9 cellular contexts compared by ENCODE assay signal in the genomic region with DNA sequence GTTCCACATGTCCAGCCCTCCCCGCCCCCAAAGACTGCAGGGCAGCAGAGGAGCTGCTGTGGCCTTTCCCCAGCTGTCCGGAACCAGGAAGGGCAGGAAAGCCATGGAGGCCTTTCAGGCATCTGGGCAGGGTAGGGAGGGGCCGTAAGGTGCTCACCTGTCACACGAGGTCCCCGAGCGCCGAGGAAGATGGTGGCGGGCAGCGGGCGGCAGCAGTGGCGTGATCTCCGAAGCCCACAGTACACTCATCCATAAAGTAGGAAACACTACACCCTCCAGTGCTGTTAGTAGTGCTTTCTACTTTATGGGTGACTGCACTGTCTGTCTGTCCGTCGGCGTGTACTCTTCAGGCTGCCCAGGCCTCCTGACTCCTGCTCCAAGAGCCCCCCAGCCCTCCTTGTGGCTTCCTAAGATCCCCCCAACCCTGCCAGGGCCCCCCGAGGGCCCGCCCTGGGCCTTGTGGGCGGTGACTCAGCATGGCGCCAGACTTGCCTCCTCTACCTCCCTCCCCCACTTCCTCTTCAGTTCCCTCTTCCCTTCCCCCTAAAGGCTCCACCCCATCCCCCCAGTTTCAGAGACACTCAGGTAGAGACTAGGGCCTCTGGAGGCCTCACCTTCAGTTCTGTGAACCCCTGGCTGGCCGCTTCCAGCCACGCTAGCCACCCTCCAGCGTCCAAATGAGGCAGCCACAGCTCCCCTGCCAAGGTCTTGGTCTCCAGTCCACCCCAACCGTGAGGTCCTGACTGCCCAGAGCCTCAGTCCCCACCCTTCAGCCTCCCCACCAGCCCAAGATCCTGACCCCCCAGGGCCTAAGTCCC. TPM values are rescaled to one million over a fixed set of nuclear protein-coding genes. Genes with fewer than 3 reads are reported as not detected.
DNase-seq lines count a peak whose midpoint lies in the region; ATAC-seq and TF ChIP-seq lines count a peak whose summit lies in the region.
"Had no signal": no experiment of that assay in that cellular context is flagged by ENCODE, and none has a peak within 500 bp of the region (broad histone marks: within the 10 kb centered on the region; RNA-seq: fewer than 3 reads in every experiment).

No MANE protein-coding gene starts in this region.

- TF ChIP-seq EP300 in SK-N-SH (IDR thresholded peaks at IDR 0.05; ENCODE audit: borderline replicate concordance in 1 of 2, low read depth in 1 of 2, low read length in 1 of 2), result no peak

- H3K9me3 ChIP-seq in SK-N-SH (no peaks in the 10 kb centered on the region), left lung (no peaks in the 10 kb centered on the region)
- H3K9me3 ChIP-seq: A549 had no signal

- no peak for TF ChIP-seq RAD21 in SK-N-SH (IDR thresholded peaks at IDR 0.05; ENCODE audit: low read length)

- H3K36me3 Mint-ChIP-seq in stimulated activated effector memory CD8-positive, alpha-beta T cell treated with anti-CD3 and anti-CD28 coated beads, Interleukin-12 subunit alpha, Interleukin-12 subunit beta, amount 100 ng/mL, for 72 hours, result peaks cover 100% of the 10 kb centered on the region

- H3K27ac Mint-ChIP-seq in stimulated activated effector memory CD8-positive, alpha-beta T cell treated with anti-CD3 and anti-CD28 coated beads, Interleukin-12 subunit alpha, Interleukin-12 subunit beta, amount 100 ng/mL, for 72 hours, result peak overlapping the region; percentile 100

- H3K4me1 ChIP-seq in SK-N-SH (ENCODE audit: control insufficient read depth in 1 of 2, insufficient read depth in 2 of 2, low read depth in 1 of 2, low read length in 1 of 2), result peaks cover 0 to 33% of the 10 kb centered on the region in 2 experiments; a peak in 1 of 4 replicates
- peaks cover 2 to 55% of the 10 kb centered on the region in 2 donors for H3K4me1 ChIP-seq in left lung

- H3K36me3 ChIP-seq in SK-N-SH (replicated peaks in 1 of 2; ENCODE audit: control insufficient read depth in 1 of 2, insufficient read depth in 2 of 2, low read length in 1 of 2) (no peaks in the 10 kb centered on the region), left lung (peaks cover 0 to 9% of the 10 kb centered on the region in 2 donors)

- DNase-seq in SK-N-SH, result peak; percentile 20
- peak; percentile 66 for DNase-seq in activated effector memory CD4-positive, alpha-beta T cell treated with Interleukin-2 at 50 U/mL for 16 hours
- peak; percentile 77 to 89 for DNase-seq in left lung
- peak; percentile 59 to 88 for DNase-seq in stimulated activated effector memory CD8-positive, alpha-beta T cell treated with anti-CD3 and anti-CD28 coated beads, Interleukin-12 subunit alpha, Interleukin-12 subunit beta, amount 100 ng/mL, for 72 hours (ENCODE audit: low spot score in 2 of 2)
- DNase-seq in COLO829 (ENCODE audit: low spot score), result no peak
- DNase-seq in LoVo (ENCODE audit: low spot score), result no peak

- H3F3A ChIP-seq in SK-N-SH (replicated peaks; ENCODE audit: insufficient read depth), result no peaks in the 10 kb centered on the region

- ATAC-seq in SK-N-SH treated with all-trans-retinoic acid at 6 μM for 48 hours, result no peak
- peak; percentile 38 for ATAC-seq in left lung
- ATAC-seq in stimulated activated effector memory CD8-positive, alpha-beta T cell treated with anti-CD3 and anti-CD28 coated beads, Interleukin-12 subunit alpha, Interleukin-12 subunit beta, amount 100 ng/mL, for 72 hours, result no peak
- ATAC-seq in HG03378 (IDR thresholded peaks at IDR 0.05; ENCODE audit: unreplicated experiment), result no peak
- ATAC-seq: A549 had no signal

- peaks cover 90% of the 10 kb centered on the region for H3K4me1 Mint-ChIP-seq in stimulated activated effector memory CD8-positive, alpha-beta T cell treated with anti-CD3 and anti-CD28 coated beads, Interleukin-12 subunit alpha, Interleukin-12 subunit beta, amount 100 ng/mL, for 72 hours

- H3K27ac ChIP-seq in SK-N-SH (ENCODE audit: low read depth in 2 of 2, low read length in 1 of 2) (no peak overlapping the region), left lung (peak overlapping the region; percentile 87 to 100)

- POLR2A ChIA-PET in SK-N-SH (lab: Yijun Ruan, JAX), result interaction anchor here (0.8 kb wide), 1 partner anchor 21 kb away, joined by 5 read pairs; a partner anchor contains a TSS

- no peaks in the 10 kb centered on the region for H3K9me2 ChIP-seq in SK-N-SH

- H3K4me3 ChIP-seq in SK-N-SH (ENCODE audit: low read depth in 2 of 2, low read length in 1 of 2) (no peak overlapping the region), left lung (peak overlapping the region; percentile 26 to 86)
- H3K4me3 ChIP-seq: A549 had no signal

- H3K9ac ChIP-seq in SK-N-SH, result no peak overlapping the region

- TF ChIP-seq CTCF in SK-N-SH (IDR thresholded peaks at IDR 0.05), result no peak
- TF ChIP-seq CTCF in left lung (IDR thresholded peaks at IDR 0.05), result no peak

- H3K79me2 ChIP-seq in SK-N-SH (ENCODE audit: insufficient read depth), result no peaks in the 10 kb centered on the region

- no peaks in the 10 kb centered on the region for H3K27me3 ChIP-seq in SK-N-SH (ENCODE audit: insufficient read depth)
- H3K27me3 ChIP-seq in left lung, result peaks cover 0 to 21% of the 10 kb centered on the region in 2 donors

- H3K9me3 Mint-ChIP-seq in stimulated activated effector memory CD8-positive, alpha-beta T cell treated with anti-CD3 and anti-CD28 coated beads, Interleukin-12 subunit alpha, Interleukin-12 subunit beta, amount 100 ng/mL, for 72 hours, result no peaks in the 10 kb centered on the region

- no peaks in the 10 kb centered on the region for H4K20me1 ChIP-seq in SK-N-SH (ENCODE audit: insufficient read depth)

- intact Hi-C loops in left lung (cut with DNase I), result no loop called here

- H3K4me3 Mint-ChIP-seq in stimulated activated effector memory CD8-positive, alpha-beta T cell treated with anti-CD3 and anti-CD28 coated beads, Interleukin-12 subunit alpha, Interleukin-12 subunit beta, amount 100 ng/mL, for 72 hours, result peak overlapping the region; percentile 100

- no peak overlapping the region for H2AFZ ChIP-seq in SK-N-SH (ENCODE audit: low read depth)

- CTCF ChIA-PET in SK-N-SH (lab: Yijun Ruan, JAX), result interaction anchor here (0.6 to 1.6 kb wide), 3 partner anchors 15 to 1633 kb away, joined by 3 to 4 read pairs (median 3); a partner anchor contains a TSS

- H3K4me2 ChIP-seq in SK-N-SH, result no peak overlapping the region
- H3K4me2 ChIP-seq: A549 had no signal

- 84% methylated on average over 22 of the region's 23 CpGs for WGBS in SK-N-SH (ENCODE audit: low lambda C conversion rate)

TF ChIP-seq in SK-N-SH, 30 proteins besides CTCF, POLR2A, EP300 and RAD21:
- TF ChIP-seq, protein P1, sequence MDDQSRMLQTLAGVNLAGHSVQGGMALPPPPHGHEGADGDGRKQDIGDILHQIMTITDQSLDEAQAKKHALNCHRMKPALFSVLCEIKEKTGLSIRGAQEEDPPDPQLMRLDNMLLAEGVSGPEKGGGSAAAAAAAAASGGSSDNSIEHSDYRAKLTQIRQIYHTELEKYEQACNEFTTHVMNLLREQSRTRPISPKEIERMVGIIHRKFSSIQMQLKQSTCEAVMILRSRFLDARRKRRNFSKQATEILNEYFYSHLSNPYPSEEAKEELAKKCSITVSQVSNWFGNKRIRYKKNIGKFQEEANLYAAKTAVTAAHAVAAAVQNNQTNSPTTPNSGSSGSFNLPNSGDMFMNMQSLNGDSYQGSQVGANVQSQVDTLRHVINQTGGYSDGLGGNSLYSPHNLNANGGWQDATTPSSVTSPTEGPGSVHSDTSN (IDR thresholded peaks at IDR 0.05), result no peak
- no peak for TF ChIP-seq SIN3A (IDR thresholded peaks at IDR 0.05; ENCODE audit: borderline replicate concordance, low read depth, low read length)
- TF ChIP-seq NFIC (IDR thresholded peaks at IDR 0.05; ENCODE audit: borderline replicate concordance), result no peak
TF ChIP-seq in SK-N-SH: peak in this region for 0.

TF ChIP-seq in SK-N-SH treated with all-trans-retinoic acid at 6 μM for 48 hours, 23 proteins besides CTCF, POLR2A, EP300 and RAD21 (continues in another document):
- TF ChIP-seq, protein P2, sequence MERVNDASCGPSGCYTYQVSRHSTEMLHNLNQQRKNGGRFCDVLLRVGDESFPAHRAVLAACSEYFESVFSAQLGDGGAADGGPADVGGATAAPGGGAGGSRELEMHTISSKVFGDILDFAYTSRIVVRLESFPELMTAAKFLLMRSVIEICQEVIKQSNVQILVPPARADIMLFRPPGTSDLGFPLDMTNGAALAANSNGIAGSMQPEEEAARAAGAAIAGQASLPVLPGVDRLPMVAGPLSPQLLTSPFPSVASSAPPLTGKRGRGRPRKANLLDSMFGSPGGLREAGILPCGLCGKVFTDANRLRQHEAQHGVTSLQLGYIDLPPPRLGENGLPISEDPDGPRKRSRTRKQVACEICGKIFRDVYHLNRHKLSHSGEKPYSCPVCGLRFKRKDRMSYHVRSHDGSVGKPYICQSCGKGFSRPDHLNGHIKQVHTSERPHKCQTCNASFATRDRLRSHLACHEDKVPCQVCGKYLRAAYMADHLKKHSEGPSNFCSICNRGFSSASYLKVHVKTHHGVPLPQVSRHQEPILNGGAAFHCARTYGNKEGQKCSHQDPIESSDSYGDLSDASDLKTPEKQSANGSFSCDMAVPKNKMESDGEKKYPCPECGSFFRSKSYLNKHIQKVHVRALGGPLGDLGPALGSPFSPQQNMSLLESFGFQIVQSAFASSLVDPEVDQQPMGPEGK (CRISPR knock-in tag; IDR thresholded peaks at IDR 0.05; ENCODE audit: borderline replicate concordance), result no peak
- TF ChIP-seq, protein P3, sequence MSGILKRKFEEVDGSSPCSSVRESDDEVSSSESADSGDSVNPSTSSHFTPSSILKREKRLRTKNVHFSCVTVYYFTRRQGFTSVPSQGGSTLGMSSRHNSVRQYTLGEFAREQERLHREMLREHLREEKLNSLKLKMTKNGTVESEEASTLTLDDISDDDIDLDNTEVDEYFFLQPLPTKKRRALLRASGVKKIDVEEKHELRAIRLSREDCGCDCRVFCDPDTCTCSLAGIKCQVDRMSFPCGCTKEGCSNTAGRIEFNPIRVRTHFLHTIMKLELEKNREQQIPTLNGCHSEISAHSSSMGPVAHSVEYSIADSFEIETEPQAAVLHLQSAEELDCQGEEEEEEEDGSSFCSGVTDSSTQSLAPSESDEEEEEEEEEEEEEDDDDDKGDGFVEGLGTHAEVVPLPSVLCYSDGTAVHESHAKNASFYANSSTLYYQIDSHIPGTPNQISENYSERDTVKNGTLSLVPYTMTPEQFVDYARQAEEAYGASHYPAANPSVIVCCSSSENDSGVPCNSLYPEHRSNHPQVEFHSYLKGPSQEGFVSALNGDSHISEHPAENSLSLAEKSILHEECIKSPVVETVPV (CRISPR knock-in tag; IDR thresholded peaks at IDR 0.05), result no peak
- TF ChIP-seq ZFP3 (CRISPR knock-in tag; IDR thresholded peaks at IDR 0.05), result no peak
- TF ChIP-seq GLIS3 (CRISPR knock-in tag; IDR thresholded peaks at IDR 0.05), result no peak

RNA-seq across cellular contexts. Expression of a gene that starts 2.6 kb away (rescaled TPM):
- polyA plus RNA-seq in SK-N-SH (2012; rRNA removed), result 0.79 and 1.9 TPM in 2 replicates
- polyA plus RNA-seq in SK-N-SH (2012; cell fraction: cytosol; rRNA removed), result 0.28 and 0.97 TPM in 2 replicates
- 4.8 and 8.3 TPM in 2 replicates for polyA plus RNA-seq in SK-N-SH (2012; cell fraction: nucleus; rRNA removed)
- total RNA-seq in left lung, result 10 to 100 TPM in 1 of 2 donors, 1 to 10 TPM in 1; 7.9 to 10.2 TPM
- polyA plus RNA-seq: A549 had no signal

RNA-seq across cellular contexts. Expression of a gene that starts 20.8 kb away (rescaled TPM):
- 165 and 205 TPM in 2 replicates for polyA plus RNA-seq in SK-N-SH (2012; rRNA removed)
- 216 and 229 TPM in 2 replicates for polyA plus RNA-seq in SK-N-SH (2012; cell fraction: cytosol; rRNA removed)
- 54.9 and 92.8 TPM in 2 replicates for polyA plus RNA-seq in SK-N-SH (2012; cell fraction: nucleus; rRNA removed)
- 10 to 100 TPM; 68.4 to 69.0 TPM for total RNA-seq in left lung

RNA-seq across cellular contexts. Expression of a gene that starts 50.5 kb away (rescaled TPM):
- not detected in 2 replicates for polyA plus RNA-seq in SK-N-SH (2012; rRNA removed)
- polyA plus RNA-seq in SK-N-SH (2012; cell fraction: cytosol; rRNA removed), result not detected in 2 replicates
- polyA plus RNA-seq in SK-N-SH (2012; cell fraction: nucleus; rRNA removed), result not detected in 2 replicates
- 1 to 10 TPM; 1.0 to 1.5 TPM for total RNA-seq in left lung
- polyA plus RNA-seq: A549 had no signal

Comparison
In these comparisons a context has a peak if more than half of its experiments do, and no peak if none do; other contexts are left out.
1. DNase-seq: peak in SK-N-SH (single experiment), activated effector memory CD4-positive, alpha-beta T cell treated with Interleukin-2 at 50 U/mL for 16 hours (single experiment), left lung (2 of 2) and stimulated activated effector memory CD8-positive, alpha-beta T cell treated with anti-CD3 and anti-CD28 coated beads, Interleukin-12 subunit alpha, Interleukin-12 subunit beta, amount 100 ng/mL, for 72 hours (2 of 2); none in COLO829 (single experiment) and LoVo (single experiment).
2. H3K27ac ChIP-seq: peak in left lung (2 of 2); none in SK-N-SH (0 of 2).
3. H3K4me3 ChIP-seq: peak in left lung (2 of 2); none in SK-N-SH (0 of 2).